Comparison of ENCODE assay signal across 8 cellular contexts in the genomic region with DNA sequence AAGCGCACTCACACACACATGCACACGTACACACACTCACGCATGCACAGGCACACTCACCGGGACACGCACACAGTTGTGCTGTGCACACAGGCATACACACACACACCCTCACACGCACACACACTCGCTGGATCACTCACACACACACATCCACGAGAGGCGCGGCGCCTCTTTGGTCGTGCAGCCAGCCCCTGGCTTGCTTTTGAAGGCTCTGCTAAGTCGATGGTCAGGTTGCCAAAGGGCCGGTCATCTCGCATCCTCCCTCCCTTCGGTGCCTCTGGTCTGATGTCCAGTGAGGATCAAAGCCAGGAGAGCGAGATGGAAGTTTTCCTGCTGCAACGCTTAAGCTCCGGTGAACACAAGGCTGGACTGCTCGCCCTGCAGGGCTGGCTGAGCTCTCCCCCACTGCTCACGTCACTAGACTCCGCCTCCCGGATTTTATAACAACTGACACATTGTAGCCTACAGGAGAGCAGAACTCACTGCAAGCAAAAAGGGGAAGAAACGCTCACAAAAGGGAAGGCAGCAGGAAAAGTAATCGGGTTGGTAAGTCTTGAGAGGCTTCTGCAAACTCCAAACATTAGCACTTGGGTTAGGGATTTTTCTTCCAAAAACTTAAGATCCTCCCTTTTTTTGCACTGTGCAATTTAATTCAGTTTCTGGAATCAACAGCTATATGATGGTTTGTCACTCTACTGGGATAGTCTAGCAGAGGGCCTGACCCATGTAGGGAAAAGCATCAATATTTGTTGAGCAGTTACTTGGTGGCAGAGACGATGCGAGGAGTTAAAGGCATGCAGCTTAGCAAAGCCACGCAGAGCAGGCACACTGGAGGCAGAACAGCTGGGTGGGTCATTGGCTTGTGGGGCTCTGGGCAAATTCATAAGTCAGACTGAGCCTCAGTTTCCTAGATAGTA. TPM values are rescaled to one million over a fixed set of nuclear protein-coding genes. Genes with fewer than 3 reads are reported as not detected.
DNase-seq lines count a peak whose midpoint lies in the region; ATAC-seq and TF ChIP-seq lines count a peak whose summit lies in the region.

Gene SRGAP3, minus strand, starts transcription at position 374 of the 920 bp plus-strand sequence. CDS start 695 bp downstream, outside the sequence.

- peak; percentile 91 for ATAC-seq in foreskin keratinocyte

- H3K9ac ChIP-seq in neural progenitor cell (peak within 1 kb of the TSS; percentile 46), stomach smooth muscle (ENCODE audit: low read length in 2 of 2) (peak within 1 kb of the TSS; percentile 40 to 55)

- peaks cover 31% of the 10 kb centered on the region for H3K4me1 ChIP-seq in foreskin keratinocyte
- peaks cover 37% of the 10 kb centered on the region for H3K4me1 ChIP-seq in neural progenitor cell
- H3K4me1 ChIP-seq in stomach smooth muscle (ENCODE audit: control insufficient read depth, insufficient read depth, low read length), result peaks cover 20% of the 10 kb centered on the region

- peaks cover 12% of the 10 kb centered on the region for H3K36me3 Mint-ChIP-seq in neural progenitor cell

- H3K36me3 ChIP-seq in neural progenitor cell (no peaks in the 10 kb centered on the region), stomach smooth muscle (ENCODE audit: control insufficient read depth in 2 of 2, insufficient read depth in 2 of 2, low read length in 2 of 2) (no peaks in the 10 kb centered on the region)

- peaks cover 3% of the 10 kb centered on the region for H3K27me3 Mint-ChIP-seq in neural progenitor cell (ENCODE audit: insufficient read depth, low read depth)

- no peaks in the 10 kb centered on the region for H3K9me3 Mint-ChIP-seq in neural progenitor cell

- TF ChIP-seq CTCF in foreskin keratinocyte (conservative IDR thresholded peaks at IDR 0.05), result peak; percentile 59
- peak; percentile 30 for TF ChIP-seq CTCF in neural progenitor cell (IDR thresholded peaks at IDR 0.05)

- peak within 1 kb of the TSS; percentile 93 for H3K4me3 Mint-ChIP-seq in neural progenitor cell

- H3K4me3 ChIP-seq in neural progenitor cell, result peak within 1 kb of the TSS; percentile 59
- H3K4me3 ChIP-seq in stomach smooth muscle (ENCODE audit: low read length in 2 of 2), result peak within 1 kb of the TSS; percentile 86 to 91

- peaks cover 40% of the 10 kb centered on the region for H3K79me2 ChIP-seq in neural progenitor cell (ENCODE audit: low read depth)

- peak; percentile 85 for DNase-seq in Daoy (ENCODE audit: low read depth)
- DNase-seq in H4 (ENCODE audit: low spot score), result peak; percentile 88
- DNase-seq in LoVo (ENCODE audit: low spot score), result peak; percentile 83
- peak; percentile 86 for DNase-seq in activated effector memory CD4-positive, alpha-beta T cell treated with anti-CD3 and anti-CD28 coated beads, Interleukin-2, amount 50 U/mL, for 16 hours
- DNase-seq in foreskin keratinocyte, result peak; percentile 87 to 93
- DNase-seq in neural progenitor cell (ENCODE audit: low spot score), result peak; percentile 95

- peak within 1 kb of the TSS; percentile 83 for H3K4me2 ChIP-seq in neural progenitor cell

- TF ChIP-seq POLR2A in Raji (IDR thresholded peaks at IDR 0.05; ENCODE audit: insufficient read depth, low read depth, low read length), result peak; percentile 30; the same call in 1 of the 2 replicates

- H3K27ac Mint-ChIP-seq in neural progenitor cell, result peak within 1 kb of the TSS; percentile 96

- H4K20me1 ChIP-seq in neural progenitor cell (ENCODE audit: low read depth), result peaks cover 32% of the 10 kb centered on the region

- H3K27me3 ChIP-seq in foreskin keratinocyte (no peaks in the 10 kb centered on the region), neural progenitor cell (no peaks in the 10 kb centered on the region), stomach smooth muscle (ENCODE audit: control insufficient read depth in 1 of 2, insufficient read depth in 2 of 2, low read length in 2 of 2) (no peaks in the 10 kb centered on the region)

- no peaks in the 10 kb centered on the region for H3K9me3 ChIP-seq in neural progenitor cell (ENCODE audit: low read depth)
- no peaks in the 10 kb centered on the region for H3K9me3 ChIP-seq in stomach smooth muscle (ENCODE audit: control insufficient read depth in 2 of 2, low read length in 2 of 2)

- H3F3A ChIP-seq in neural progenitor cell (ENCODE audit: low read depth), result peaks cover 42% of the 10 kb centered on the region

- peaks cover 62% of the 10 kb centered on the region for H3K4me1 Mint-ChIP-seq in neural progenitor cell

- H2AFZ ChIP-seq in neural progenitor cell (replicated peaks), result peak within 1 kb of the TSS; percentile 63

- H3K27ac ChIP-seq in foreskin keratinocyte, result peak within 1 kb of the TSS; percentile 63
- no peak within 1 kb of the TSS for H3K27ac ChIP-seq in neural progenitor cell
- peak within 1 kb of the TSS; percentile 19 for H3K27ac ChIP-seq in stomach smooth muscle (ENCODE audit: low read length)

RNA-seq across cellular contexts. Expression of gene SRGAP3, which starts in this region (rescaled TPM):
- total RNA-seq in Daoy (2014; rRNA removed; shearing (Covaris generic)), result 1.9 and 5.0 TPM in 2 replicates
- 1.5 and 1.8 TPM in 2 replicates for total RNA-seq in H4 (2014; rRNA removed; shearing (Covaris generic))
- 16.2 and 17.9 TPM in 2 replicates for total RNA-seq in foreskin keratinocyte
- 4.4 and 5.0 TPM in 2 replicates for polyA plus RNA-seq in foreskin keratinocyte
- total RNA-seq in neural progenitor cell (ENCODE audit: low replicate concordance), result 35.7 and 59.3 TPM in 2 replicates
